Comparison of ENCODE assay signal across 30 cellular contexts in genomic region chr16:68759062-68759461, GRCh38. TPM values are rescaled to one million over a fixed set of nuclear protein-coding genes. Genes with fewer than 3 reads are reported as not detected.
"Had no signal": no experiment of that assay in that cellular context is flagged by ENCODE, and none has a peak within 500 bp of the region (broad histone marks: within the 10 kb centered on the region; RNA-seq: fewer than 3 reads in every experiment).

No MANE protein-coding gene starts in this region.

- H3K27me3 Mint-ChIP-seq: activated B cell treated with CpG ODN at 0.5 μM for 24 hours; activated CD8-positive, alpha-beta T cell treated with anti-CD3 and anti-CD28 coated beads for 36 hours had no signal

- H3K9me3 Mint-ChIP-seq: activated B cell treated with CpG ODN at 0.5 μM for 24 hours; activated CD8-positive, alpha-beta T cell treated with anti-CD3 and anti-CD28 coated beads for 36 hours; activated T-cell treated with anti-CD3 and anti-CD28 coated beads, Interleukin-2, amount 50 U/mL, for 4 hours; activated T-helper 17 cell treated with anti-CD3 and anti-CD28 coated beads, Interleukin-2, amount 50 U/mL, for 72 hours; effector memory CD8-positive, alpha-beta T cell; T-helper 2 cell treated with Interferon-gamma antibody and Interleukin-4, amounts not matched to agents 5 μg/mL and 100 μg/mL, for 36 hours had no signal

- H3K4me3 Mint-ChIP-seq: activated B cell treated with CpG ODN at 0.5 μM for 24 hours; activated CD8-positive, alpha-beta T cell treated with anti-CD3 and anti-CD28 coated beads for 36 hours; activated naive CD8-positive, alpha-beta T cell; effector memory CD8-positive, alpha-beta T cell; T-helper 17 cell; T-helper 2 cell treated with Interferon-gamma antibody and Interleukin-4, amounts not matched to agents 5 μg/mL and 100 μg/mL, for 36 hours had no signal

- ATAC-seq: activated CD4-positive, CD25-positive, alpha-beta regulatory T cell treated with anti-CD3 and anti-CD28 coated beads, Interleukin-2, amount 50 U/mL, for 24 hours; activated CD8-positive, alpha-beta T cell treated with anti-CD3 and anti-CD28 coated beads for 36 hours; activated T-cell treated with anti-CD3 and anti-CD28 coated beads, Interleukin-2, amount 50 U/mL, for 4 hours; activated T-helper 17 cell treated with anti-CD3 and anti-CD28 coated beads, Interleukin-2, amount 50 U/mL, for 72 hours; effector memory CD8-positive, alpha-beta T cell; T-helper 17 cell had no signal

- H3K36me3 ChIP-seq: brain microvascular endothelial cell had no signal

- H3K27ac ChIP-seq: brain microvascular endothelial cell, VCaP had no signal

- H3K9me3 ChIP-seq: esophagus squamous epithelium had no signal

- H3K27me3 ChIP-seq: brain microvascular endothelial cell had no signal

- DNase-seq: activated B cell treated with CpG ODN at 0.5 μM for 24 hours; activated CD4-positive, alpha-beta T cell treated with anti-CD3 and anti-CD28 coated beads for 48 hours; activated CD4-positive, alpha-beta T cell treated with anti-CD3 and anti-CD28 coated beads, Interleukin-2, amount 50 U/mL, for 1 hour; activated CD4-positive, alpha-beta T cell treated with anti-CD3 and anti-CD28 coated beads, Interleukin-2, amount 50 U/mL, for 48 hours; activated CD8-positive, alpha-beta memory T cell treated with anti-CD3 and anti-CD28 coated beads for 24 hours; activated CD8-positive, alpha-beta T cell treated with anti-CD3 and anti-CD28 coated beads for 36 hours; activated effector memory CD4-positive, alpha-beta T cell treated with Interleukin-2 at 50 U/mL for 16 hours; activated gamma-delta T cell treated with Interleukin-2 at 50 U/mL for 16 hours; activated naive CD4-positive, alpha-beta T cell treated with anti-CD3 and anti-CD28 coated beads, Interleukin-2, amount 50 U/mL, for 16 hours; activated naive CD4-positive, alpha-beta T cell treated with Interleukin-2 at 50 U/mL for 16 hours; activated T-cell treated with anti-CD3 and anti-CD28 coated beads, Interleukin-2, amount 50 U/mL, for 4 hours; amniotic stem cell; anterior cingulate cortex; brain microvascular endothelial cell; caudate nucleus; cortex of kidney; dermis blood vessel endothelial cell; effector CD4-positive, alpha-beta T cell; effector memory CD8-positive, alpha-beta T cell; esophagus squamous epithelium; head of caudate nucleus; T-helper 1 cell; T-helper 17 cell; T1000 had no signal

- H3K36me3 Mint-ChIP-seq: activated naive CD8-positive, alpha-beta T cell had no signal

- H3K27ac Mint-ChIP-seq: activated naive CD8-positive, alpha-beta T cell; effector memory CD8-positive, alpha-beta T cell; T-helper 17 cell; T-helper 2 cell treated with Interferon-gamma antibody and Interleukin-4, amounts not matched to agents 5 μg/mL and 100 μg/mL, for 36 hours had no signal

- H3K4me3 ChIP-seq: esophagus squamous epithelium had no signal

RNA-seq across cellular contexts. Expression of gene CDH1, which starts 22.0 kb away (rescaled TPM):
- total RNA-seq: fibroblast of lung had no signal
